11 cellular contexts compared by ENCODE assay signal in the genomic region with DNA sequence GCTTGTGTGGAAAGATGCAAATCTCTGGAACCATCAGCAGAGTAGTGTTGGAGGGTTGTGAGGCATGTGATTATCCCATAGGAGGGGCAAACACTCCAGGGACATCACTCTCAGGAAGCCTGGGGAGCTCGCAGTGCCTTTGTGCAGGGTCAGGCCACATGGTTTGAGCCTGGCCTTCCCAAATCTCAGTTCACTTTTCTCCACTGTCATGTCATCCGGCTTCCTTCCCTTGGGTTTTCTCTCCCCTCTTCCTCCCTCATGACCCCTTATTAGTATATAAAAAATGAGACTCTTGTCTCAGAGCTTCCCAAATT. TPM values are rescaled to one million over a fixed set of nuclear protein-coding genes. Genes with fewer than 3 reads are reported as not detected.
DNase-seq lines count a peak whose midpoint lies in the region; ATAC-seq and TF ChIP-seq lines count a peak whose summit lies in the region.
"Had no signal": no experiment of that assay in that cellular context is flagged by ENCODE, and none has a peak within 500 bp of the region (broad histone marks: within the 10 kb centered on the region; RNA-seq: fewer than 3 reads in every experiment).

No MANE protein-coding gene starts in this region.

- H3K27ac ChIP-seq in right lobe of liver: no peak overlapping the region
- H3K27ac ChIP-seq in tibial nerve: peak overlapping the region; percentile 24 to 99 (median 62)

- H3K4me1 Mint-ChIP-seq in activated CD4-positive, alpha-beta memory T cell treated with anti-CD3 and anti-CD28 coated beads for 36 hours (ENCODE audit: low read depth): peaks cover 82% of the 10 kb centered on the region
- H3K4me1 Mint-ChIP-seq in activated CD4-positive, alpha-beta memory T cell treated with anti-CD3 and anti-CD28 coated beads, Interleukin-2, amount 10 ng/mL, durations not matched to agents 7 days and 5 days: peaks cover 76% of the 10 kb centered on the region

- WGBS in right lobe of liver (ENCODE audit: insufficient coverage, low coverage, low lambda C conversion rate, missing lambda C conversion rate): 60% methylated on average over 2 of the region's 2 CpGs
- WGBS in tibial nerve, 2 donors: 55 to 57% methylated on average over 2 of the region's 2 CpGs

- CTCF ChIA-PET in activated CD4-positive, alpha-beta memory T cell treated with anti-CD3 and anti-CD28 coated beads for 36 hours (lab: Charles Lee): interaction anchor here (0.6 to 36.2 kb wide), 6 partner anchors 9 to 32 kb away, joined by 3 to 1168 read pairs (median 4); no protein-coding TSS in a partner anchor
- CTCF ChIA-PET in activated CD4-positive, alpha-beta memory T cell treated with anti-CD3 and anti-CD28 coated beads, Interleukin-2, amount 10 ng/mL, durations not matched to agents 7 days and 5 days (lab: Charles Lee): interaction anchor here (1.1 to 24.7 kb wide), 3 partner anchors 12 to 30 kb away, joined by 3 to 414 read pairs (median 5); no protein-coding TSS in a partner anchor

- no peak for TF ChIP-seq CTCF in right lobe of liver (IDR thresholded peaks at IDR 0.05)
- no peak for TF ChIP-seq CTCF in tibial nerve (IDR thresholded peaks at IDR 0.05)

- peak overlapping the region; percentile 71 for H3K9ac ChIP-seq in adipocyte (ENCODE audit: low read length)

- ATAC-seq in right lobe of liver: peak; percentile 38 to 55 (median 49)

- H3K36me3 Mint-ChIP-seq in activated CD4-positive, alpha-beta memory T cell treated with anti-CD3 and anti-CD28 coated beads for 36 hours: peaks cover 27% of the 10 kb centered on the region
- peaks cover 80% of the 10 kb centered on the region for H3K36me3 Mint-ChIP-seq in activated CD4-positive, alpha-beta memory T cell treated with anti-CD3 and anti-CD28 coated beads, Interleukin-2, amount 10 ng/mL, durations not matched to agents 7 days and 5 days (ENCODE audit: low read depth)

- H3K9me3 ChIP-seq in adipocyte (ENCODE audit: control insufficient read depth, low read length) (peaks cover 13% of the 10 kb centered on the region), right lobe of liver (no peaks in the 10 kb centered on the region), tibial nerve (peaks cover 0 to 14% (median 3%) of the 10 kb centered on the region in 4 donors)

- no peak for DNase-seq in activated CD4-positive, alpha-beta memory T cell treated with anti-CD3 and anti-CD28 coated beads for 36 hours
- no peak for DNase-seq in activated CD4-positive, alpha-beta memory T cell treated with anti-CD3 and anti-CD28 coated beads, Interleukin-2, amount 10 ng/mL, durations not matched to agents 7 days and 5 days
- DNase-seq in adipocyte (ENCODE audit: low read depth) (no peak), right lobe of liver (no peak), tibial nerve (ENCODE audit: low spot score in 2 of 2) (no peak), NCI-H510A treated with DMSO at 0.1 percent for 48 hours (lab: John Stamatoyannopoulos, UW) (no peak), AG08395 (ENCODE audit: low spot score) (no peak), CD1c-positive myeloid dendritic cell (ENCODE audit: extremely low spot score) (no peak)
- DNase-seq: amniotic stem cell, kidney glomerular epithelial cell, MM.1S had no signal

- peak overlapping the region; percentile 99 for H3K27ac Mint-ChIP-seq in activated CD4-positive, alpha-beta memory T cell treated with anti-CD3 and anti-CD28 coated beads for 36 hours
- H3K27ac Mint-ChIP-seq in activated CD4-positive, alpha-beta memory T cell treated with anti-CD3 and anti-CD28 coated beads, Interleukin-2, amount 10 ng/mL, durations not matched to agents 7 days and 5 days: no peak overlapping the region

- TF ChIP-seq POLR2A in right lobe of liver (IDR thresholded peaks at IDR 0.05) (no peak), tibial nerve (IDR thresholded peaks at IDR 0.05) (no peak)

- no peak overlapping the region for H3K4me3 Mint-ChIP-seq in activated CD4-positive, alpha-beta memory T cell treated with anti-CD3 and anti-CD28 coated beads for 36 hours
- no peak overlapping the region for H3K4me3 Mint-ChIP-seq in activated CD4-positive, alpha-beta memory T cell treated with anti-CD3 and anti-CD28 coated beads, Interleukin-2, amount 10 ng/mL, durations not matched to agents 7 days and 5 days

- POLR2A ChIA-PET in activated CD4-positive, alpha-beta memory T cell treated with anti-CD3 and anti-CD28 coated beads for 36 hours (lab: Charles Lee): interaction anchor here (1.2 to 1.3 kb wide), 2 partner anchors 12 to 18 kb away, joined by 3 to 4 read pairs; no protein-coding TSS in a partner anchor
- POLR2A ChIA-PET in activated CD4-positive, alpha-beta memory T cell treated with anti-CD3 and anti-CD28 coated beads, Interleukin-2, amount 10 ng/mL, durations not matched to agents 7 days and 5 days (lab: Charles Lee): interaction anchor here (0.8 to 21.7 kb wide), 7 partner anchors 11 to 30 kb away, joined by 3 to 404 read pairs (median 3); no protein-coding TSS in a partner anchor

- H3K4me1 ChIP-seq in adipocyte (ENCODE audit: control insufficient read depth, insufficient read depth, low read length): peaks cover 73% of the 10 kb centered on the region
- H3K4me1 ChIP-seq in right lobe of liver: peaks cover 0 to 21% (median 5%) of the 10 kb centered on the region in 4 donors
- peaks cover 0 to 82% (median 65%) of the 10 kb centered on the region in 4 donors for H3K4me1 ChIP-seq in tibial nerve

- H3K27me3 ChIP-seq in adipocyte (replicated peaks; ENCODE audit: control insufficient read depth, insufficient read depth, low read length) (no peaks in the 10 kb centered on the region), right lobe of liver (no peaks in the 10 kb centered on the region), tibial nerve (no peaks in the 10 kb centered on the region)

- TF ChIP-seq EP300 in tibial nerve (IDR thresholded peaks at IDR 0.05): no peak

- intact Hi-C loops in activated CD4-positive, alpha-beta memory T cell treated with anti-CD3 and anti-CD28 coated beads for 36 hours (cut with micrococcal nuclease): loop anchor here (5.0 kb wide), 1 partner anchor 272 kb away; no protein-coding TSS in a partner anchor
- intact Hi-C loops in right lobe of liver (cut with DNase I): no loop called here

- no peak overlapping the region for H3K4me3 ChIP-seq in adipocyte (ENCODE audit: low read length)
- no peak overlapping the region for H3K4me3 ChIP-seq in right lobe of liver
- no peak overlapping the region for H3K4me3 ChIP-seq in tibial nerve

- peaks cover 30% of the 10 kb centered on the region for H3K36me3 ChIP-seq in adipocyte (ENCODE audit: control insufficient read depth, insufficient read depth, low read length, severe bottlenecking)
- peaks cover 0 to 15% (median 4%) of the 10 kb centered on the region in 4 donors for H3K36me3 ChIP-seq in right lobe of liver
- H3K36me3 ChIP-seq in tibial nerve: peaks cover 0 to 34% (median 3%) of the 10 kb centered on the region in 3 donors

- H3K9me3 Mint-ChIP-seq in activated CD4-positive, alpha-beta memory T cell treated with anti-CD3 and anti-CD28 coated beads for 36 hours: no peaks in the 10 kb centered on the region
- H3K9me3 Mint-ChIP-seq in activated CD4-positive, alpha-beta memory T cell treated with anti-CD3 and anti-CD28 coated beads, Interleukin-2, amount 10 ng/mL, durations not matched to agents 7 days and 5 days: peaks cover 6% of the 10 kb centered on the region

- no peaks in the 10 kb centered on the region for H3K27me3 Mint-ChIP-seq in activated CD4-positive, alpha-beta memory T cell treated with anti-CD3 and anti-CD28 coated beads for 36 hours
- H3K27me3 Mint-ChIP-seq in activated CD4-positive, alpha-beta memory T cell treated with anti-CD3 and anti-CD28 coated beads, Interleukin-2, amount 10 ng/mL, durations not matched to agents 7 days and 5 days: no peaks in the 10 kb centered on the region

RNA-seq across cellular contexts. Expression of a gene that starts 20.4 kb away (rescaled TPM):
- 10 to 100 TPM; 48.9 to 51.8 TPM for total RNA-seq in activated CD4-positive, alpha-beta memory T cell treated with anti-CD3 and anti-CD28 coated beads for 36 hours
- 100 to 1,000 TPM; 130 to 136 TPM for total RNA-seq in activated CD4-positive, alpha-beta memory T cell treated with anti-CD3 and anti-CD28 coated beads, Interleukin-2, amount 10 ng/mL, durations not matched to agents 7 days and 5 days
- total RNA-seq in right lobe of liver (10 to 100 TPM; 22.1 to 39.0 (median 28.4) TPM), tibial nerve (100 to 1,000 TPM; 123 to 163 (median 150) TPM)

Comparison
In these comparisons a context has a peak if more than half of its experiments do, and no peak if none do; other contexts are left out.
1. H3K27ac ChIP-seq: peak in tibial nerve (4 of 4); none in right lobe of liver (0 of 3).